In the genomic region with DNA sequence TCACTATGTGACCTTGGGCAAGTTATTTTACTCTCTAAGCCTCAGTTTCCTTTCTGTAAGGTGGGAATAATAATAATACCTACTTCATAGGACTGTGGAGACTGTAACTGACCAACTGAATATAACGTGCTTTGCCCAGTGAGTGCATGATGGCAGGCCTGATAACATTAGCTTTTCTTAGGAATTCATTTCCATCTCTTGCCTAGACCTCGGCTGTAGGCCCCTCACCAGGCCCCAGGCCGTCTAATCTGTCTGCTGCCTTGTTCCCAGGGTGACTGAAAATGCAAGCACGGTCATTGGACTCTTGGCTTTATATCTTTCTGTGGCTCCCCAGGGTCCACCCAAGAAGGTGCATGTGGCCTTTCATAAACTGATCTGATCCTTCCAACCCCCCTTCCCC, we compare ENCODE assay signal across 26 cellular contexts. TPM values are rescaled to one million over a fixed set of nuclear protein-coding genes. Genes with fewer than 3 reads are reported as not detected.
DNase-seq lines count a peak whose midpoint lies in the region; ATAC-seq, FAIRE-seq and TF ChIP-seq lines count a peak whose summit lies in the region.
"Had no signal": no experiment of that assay in that cellular context is flagged by ENCODE, and none has a peak within 500 bp of the region (broad histone marks: within the 10 kb centered on the region; RNA-seq: fewer than 3 reads in every experiment).

No MANE protein-coding gene starts in this region.

- H3K36me3 ChIP-seq in SK-N-SH (replicated peaks in 1 of 2; ENCODE audit: control insufficient read depth in 1 of 2, insufficient read depth in 2 of 2, low read length in 1 of 2) = no peaks in the 10 kb centered on the region
- H3K36me3 ChIP-seq in astrocyte (ENCODE audit: insufficient read depth, low read length) = no peaks in the 10 kb centered on the region
- H3K36me3 ChIP-seq in left ventricle myocardium inferior = no peaks in the 10 kb centered on the region
- H3K36me3 ChIP-seq: BLaER1 had no signal

- H2AFZ ChIP-seq in SK-N-SH (ENCODE audit: low read depth) (no peak overlapping the region), astrocyte (ENCODE audit: low read depth, low read length) (no peak overlapping the region)

- H3F3A ChIP-seq in SK-N-SH (replicated peaks; ENCODE audit: insufficient read depth) = no peaks in the 10 kb centered on the region

- intact Hi-C loops in left ventricle myocardium inferior (cut with micrococcal nuclease) = loop anchor here (10.0 kb wide), 1 partner anchor 55 kb away; no protein-coding TSS in a partner anchor

- no peak for ATAC-seq in SK-N-SH treated with all-trans-retinoic acid at 6 μM for 48 hours
- ATAC-seq: CD8-positive, alpha-beta T cell; GM12878 had no signal

- H3K36me3 Mint-ChIP-seq in astrocyte (ENCODE audit: low read depth, unreplicated experiment) = no peaks in the 10 kb centered on the region
- H3K36me3 Mint-ChIP-seq: CD4-positive, CD25-positive, alpha-beta regulatory T cell; CD8-positive, alpha-beta T cell had no signal

- H3K4me1 Mint-ChIP-seq in astrocyte (ENCODE audit: low read depth, unreplicated experiment) = peaks cover 5% of the 10 kb centered on the region

- CTCF ChIA-PET in SK-N-SH (lab: Yijun Ruan, JAX) = interaction anchor here (0.6 to 56.8 kb wide), 22 partner anchors 13 to 266 kb away, joined by 3 to 1687 read pairs (median 10); a partner anchor contains a TSS

- no peak for TF ChIP-seq EP300 in SK-N-SH (IDR thresholded peaks at IDR 0.05; ENCODE audit: borderline replicate concordance in 1 of 2, low read depth in 1 of 2, low read length in 1 of 2)

- 73% methylated on average over 4 of the region's 4 CpGs for WGBS in SK-N-SH (ENCODE audit: low lambda C conversion rate)

- H3K9me3 Mint-ChIP-seq in astrocyte (ENCODE audit: unreplicated experiment) = no peaks in the 10 kb centered on the region
- H3K9me3 Mint-ChIP-seq: CD8-positive, alpha-beta T cell had no signal

- H3K9me2 ChIP-seq in SK-N-SH = no peaks in the 10 kb centered on the region

- H3K79me2 ChIP-seq in SK-N-SH (ENCODE audit: insufficient read depth) (no peaks in the 10 kb centered on the region), astrocyte (ENCODE audit: insufficient read depth, low read length) (no peaks in the 10 kb centered on the region)

- no peak for FAIRE-seq in astrocyte (lab: Jason Lieb, UNC)
- FAIRE-seq: A204.1, D721Med, GM12878, GM19239 had no signal

- TF ChIP-seq RAD21 in SK-N-SH (IDR thresholded peaks at IDR 0.05; ENCODE audit: low read length) = no peak

- H3K4me3 Mint-ChIP-seq in astrocyte (ENCODE audit: unreplicated experiment) = peak overlapping the region; percentile 50
- H3K4me3 Mint-ChIP-seq: B cell; CD4-positive, CD25-positive, alpha-beta regulatory T cell; CD8-positive, alpha-beta T cell had no signal

- H3K27ac Mint-ChIP-seq in astrocyte (ENCODE audit: unreplicated experiment) = no peak overlapping the region
- H3K27ac Mint-ChIP-seq: B cell; CD4-positive, CD25-positive, alpha-beta regulatory T cell; CD8-positive, alpha-beta T cell had no signal

- H3K9me3 ChIP-seq in SK-N-SH (no peaks in the 10 kb centered on the region), astrocyte (ENCODE audit: insufficient read depth, low read depth, low read length) (no peaks in the 10 kb centered on the region), left ventricle myocardium inferior (replicated peaks) (no peaks in the 10 kb centered on the region)
- H3K9me3 ChIP-seq: BLaER1, Caco-2 had no signal

- H3K27me3 ChIP-seq in SK-N-SH (ENCODE audit: insufficient read depth) (no peaks in the 10 kb centered on the region), astrocyte (ENCODE audit: insufficient read depth, low read length) (no peaks in the 10 kb centered on the region), left ventricle myocardium inferior (ENCODE audit: low read depth) (no peaks in the 10 kb centered on the region)
- H3K27me3 ChIP-seq: BLaER1 had no signal

- H3K4me2 ChIP-seq in SK-N-SH (no peak overlapping the region), astrocyte (ENCODE audit: low read length) (no peak overlapping the region)
- H3K4me2 ChIP-seq: BLaER1 had no signal

- POLR2A ChIA-PET in SK-N-SH (lab: Yijun Ruan, JAX) = no interaction called here

- no peak overlapping the region for H3K9ac ChIP-seq in SK-N-SH
- no peak overlapping the region for H3K9ac ChIP-seq in astrocyte (ENCODE audit: low read length)
- H3K9ac ChIP-seq: BLaER1 had no signal

- H4K20me1 ChIP-seq in SK-N-SH (ENCODE audit: insufficient read depth) = no peaks in the 10 kb centered on the region
- H4K20me1 ChIP-seq in astrocyte (ENCODE audit: insufficient read depth, low read length) = no peaks in the 10 kb centered on the region
- H4K20me1 ChIP-seq: BLaER1 had no signal

- peaks cover 22% of the 10 kb centered on the region for H3K27me3 Mint-ChIP-seq in astrocyte (ENCODE audit: low read depth, unreplicated experiment)
- H3K27me3 Mint-ChIP-seq: B cell had no signal

- H3K4me3 ChIP-seq in SK-N-SH (ENCODE audit: low read depth in 2 of 2, low read length in 1 of 2) = no peak overlapping the region
- no peak overlapping the region for H3K4me3 ChIP-seq in astrocyte (ENCODE audit: insufficient read depth, low read depth, low read length)
- H3K4me3 ChIP-seq in left ventricle myocardium inferior = no peak overlapping the region
- H3K4me3 ChIP-seq: BLaER1, GM12878 had no signal

- DNase-seq in SK-N-SH (peak; percentile 48), astrocyte (ENCODE audit: low read depth) (no peak), islet precursor cell (peak; percentile 59), left ventricle myocardium inferior (no peak), HuH-7.5 (ENCODE audit: low spot score) (no peak)
- no peak for DNase-seq in activated naive CD4-positive, alpha-beta T cell (lab: John Stamatoyannopoulos, UW)
- DNase-seq: Caco-2; CD4-positive, CD25-positive, alpha-beta regulatory T cell; CD8-positive, alpha-beta T cell; DMS 273 treated with DMSO at 0.1 percent for 48 hours; DMS79; EL; GDM1; GOT3; H7; HCEC 1CT had no signal

- TF ChIP-seq CTCF in SK-N-SH (IDR thresholded peaks at IDR 0.05) (no peak), astrocyte (IDR thresholded peaks at IDR 0.05; ENCODE audit: insufficient read depth, low read depth, low read length) (no peak), left ventricle myocardium inferior (IDR thresholded peaks at IDR 0.05; ENCODE audit: borderline replicate concordance) (no peak)

- H3K4me1 ChIP-seq in SK-N-SH (ENCODE audit: control insufficient read depth in 1 of 2, insufficient read depth in 2 of 2, low read depth in 1 of 2, low read length in 1 of 2) (no peaks in the 10 kb centered on the region; a peak in 1 of 4 replicates), astrocyte (ENCODE audit: insufficient read depth, low read length) (no peaks in the 10 kb centered on the region), left ventricle myocardium inferior (no peaks in the 10 kb centered on the region)
- H3K4me1 ChIP-seq: Caco-2 had no signal

- H3K27ac ChIP-seq in SK-N-SH (ENCODE audit: low read depth in 2 of 2, low read length in 1 of 2) = no peak overlapping the region
- H3K27ac ChIP-seq in astrocyte (ENCODE audit: low read depth, low read length) = no peak overlapping the region
- H3K27ac ChIP-seq in left ventricle myocardium inferior (replicated peaks) = no peak overlapping the region
- H3K27ac ChIP-seq: 22Rv1, C4-2B had no signal

TF ChIP-seq in SK-N-SH, 30 proteins besides CTCF, POLR2A, EP300 and RAD21:
- TF ChIP-seq NFIC (IDR thresholded peaks at IDR 0.05; ENCODE audit: borderline replicate concordance) = no peak
- TF ChIP-seq CHD2 (IDR thresholded peaks at IDR 0.05; ENCODE audit: low read length, partially characterized antibody) = no peak
- TF ChIP-seq RCOR1 (IDR thresholded peaks at IDR 0.05; ENCODE audit: low read length) = 0 out of 2 replicates have a peak, but pooled peaks have one; percentile 22
- TF ChIP-seq EZH2phosphoT487 (IDR thresholded peaks at IDR 0.05; ENCODE audit: borderline replicate concordance, low read depth) = no peak
- no peak for TF ChIP-seq ELF1 (IDR thresholded peaks at IDR 0.05)
- TF ChIP-seq JUND (IDR thresholded peaks at IDR 0.05) = no peak
- TF ChIP-seq MEF2A (IDR thresholded peaks at IDR 0.05; ENCODE audit: borderline replicate concordance, low read depth) = no peak

TF ChIP-seq in SK-N-SH treated with all-trans-retinoic acid at 6 μM for 48 hours, 23 proteins besides CTCF, POLR2A, EP300 and RAD21 (continues in another document):
- no peak for TF ChIP-seq TOX (CRISPR knock-in tag; IDR thresholded peaks at IDR 0.05; ENCODE audit: borderline replicate concordance)
- TF ChIP-seq, protein P1, sequence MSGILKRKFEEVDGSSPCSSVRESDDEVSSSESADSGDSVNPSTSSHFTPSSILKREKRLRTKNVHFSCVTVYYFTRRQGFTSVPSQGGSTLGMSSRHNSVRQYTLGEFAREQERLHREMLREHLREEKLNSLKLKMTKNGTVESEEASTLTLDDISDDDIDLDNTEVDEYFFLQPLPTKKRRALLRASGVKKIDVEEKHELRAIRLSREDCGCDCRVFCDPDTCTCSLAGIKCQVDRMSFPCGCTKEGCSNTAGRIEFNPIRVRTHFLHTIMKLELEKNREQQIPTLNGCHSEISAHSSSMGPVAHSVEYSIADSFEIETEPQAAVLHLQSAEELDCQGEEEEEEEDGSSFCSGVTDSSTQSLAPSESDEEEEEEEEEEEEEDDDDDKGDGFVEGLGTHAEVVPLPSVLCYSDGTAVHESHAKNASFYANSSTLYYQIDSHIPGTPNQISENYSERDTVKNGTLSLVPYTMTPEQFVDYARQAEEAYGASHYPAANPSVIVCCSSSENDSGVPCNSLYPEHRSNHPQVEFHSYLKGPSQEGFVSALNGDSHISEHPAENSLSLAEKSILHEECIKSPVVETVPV (CRISPR knock-in tag; IDR thresholded peaks at IDR 0.05) = no peak
- TF ChIP-seq RARB (CRISPR knock-in tag; IDR thresholded peaks at IDR 0.05) = no peak
- TF ChIP-seq TCF4 (CRISPR knock-in tag; IDR thresholded peaks at IDR 0.05; ENCODE audit: borderline replicate concordance) = no peak
- TF ChIP-seq OSR1 (CRISPR knock-in tag; IDR thresholded peaks at IDR 0.05) = no peak
- TF ChIP-seq ZNF70 (CRISPR knock-in tag; IDR thresholded peaks at IDR 0.05) = no peak
- no peak for TF ChIP-seq BACH2 (CRISPR knock-in tag; IDR thresholded peaks at IDR 0.05; ENCODE audit: borderline replicate concordance)

RNA-seq across cellular contexts. Expression of a gene that starts 6.7 kb away (rescaled TPM):
- 20.0 and 25.4 TPM in 2 replicates for polyA plus RNA-seq in SK-N-SH (2012; rRNA removed)
- 9.8 and 16.2 TPM in 2 replicates for polyA plus RNA-seq in SK-N-SH (2012; cell fraction: cytosol; rRNA removed)
- 54.5 and 60.1 TPM in 2 replicates for polyA plus RNA-seq in SK-N-SH (2012; cell fraction: nucleus; rRNA removed)
- 25.8 and 26.0 TPM in 2 replicates for total RNA-seq in astrocyte
- 35.7 TPM for total RNA-seq in left ventricle myocardium inferior

RNA-seq across cellular contexts. Expression of a gene that starts 7.7 kb away (rescaled TPM):
- polyA plus RNA-seq in SK-N-SH (2012; rRNA removed) = 0.26 TPM in 1 of 2 replicates, not detected in the other
- 0.04 and 0.07 TPM in 2 replicates for polyA plus RNA-seq in SK-N-SH (2012; cell fraction: cytosol; rRNA removed)
- 0.56 and 1.2 TPM in 2 replicates for polyA plus RNA-seq in SK-N-SH (2012; cell fraction: nucleus; rRNA removed)
- total RNA-seq in astrocyte (0.19 TPM in 1 of 2 replicates, not detected in the other), left ventricle myocardium inferior (not detected)
- total RNA-seq: Caco-2; CD4-positive, CD25-positive, alpha-beta regulatory T cell; CD8-positive, alpha-beta T cell had no signal
- polyA plus RNA-seq: AG04450; CD4-positive, CD25-positive, alpha-beta regulatory T cell; GM12878 had no signal

RNA-seq across cellular contexts. Expression of a gene that starts 41.5 kb away (rescaled TPM):
- polyA plus RNA-seq in SK-N-SH (2012; rRNA removed) = 14.0 and 16.1 TPM in 2 replicates
- 7.0 and 9.1 TPM in 2 replicates for polyA plus RNA-seq in SK-N-SH (2012; cell fraction: cytosol; rRNA removed)
- polyA plus RNA-seq in SK-N-SH (2012; cell fraction: nucleus; rRNA removed) = 51.9 and 65.9 TPM in 2 replicates
- total RNA-seq in astrocyte (27.0 and 30.7 TPM in 2 replicates), left ventricle myocardium inferior (13.8 TPM)

Comparison
In these comparisons a context has a peak if more than half of its experiments do, and no peak if none do; other contexts are left out.
1. DNase-seq: peak in SK-N-SH (single experiment) and islet precursor cell (single experiment); none in astrocyte (single experiment), activated naive CD4-positive, alpha-beta T cell (0 of 4), left ventricle myocardium inferior (single experiment) and HuH-7.5 (single experiment).